ENCODE assay signal across 19 cellular contexts in genomic region chr14:23090254-23090636, GRCh38. TPM values are rescaled to one million over a fixed set of nuclear protein-coding genes. Genes with fewer than 3 reads are reported as not detected.
A peak's percentile ranks its signal among the peaks of the same experiment; 100 is the strongest.
DNase-seq lines count a peak whose midpoint lies in the region; ATAC-seq and TF ChIP-seq lines count a peak whose summit lies in the region.
"Had no signal": no experiment of that assay in that cellular context is flagged by ENCODE, and none has a peak within 500 bp of the region (broad histone marks: within the 10 kb centered on the region; RNA-seq: fewer than 3 reads in every experiment).

No MANE protein-coding gene starts in this region.

- no peak for DNase-seq in activated naive CD8-positive, alpha-beta T cell treated with anti-CD3 and anti-CD28 coated beads, Interleukin-2, amount 50 U/mL, for 24 hours
- DNase-seq in LNCaP clone FGC (ENCODE audit: low read depth) (peak; percentile 92), neural crest cell (ENCODE audit: low read depth, low spot score) (no peak), ureter (ENCODE audit: low spot score) (no peak), caudate nucleus (lab: John Stamatoyannopoulos, UW) (no peak)
- DNase-seq: ACHN, C1 segment of cervical spinal cord, KG1, MV-4-11, NCI-H187, NCI-H345, NCI-H524 treated with DMSO at 0.1 percent for 48 hours, PC-3, RPMI8226, SHP77 treated with DMSO at 0.1 percent for 48 hours had no signal

- H3K27me3 Mint-ChIP-seq in activated naive CD8-positive, alpha-beta T cell: no peaks in the 10 kb centered on the region
- no peaks in the 10 kb centered on the region for H3K27me3 Mint-ChIP-seq in activated naive CD8-positive, alpha-beta T cell treated with anti-CD3 and anti-CD28 coated beads, Interleukin-2, amount 50 U/mL, for 24 hours
- no peaks in the 10 kb centered on the region for H3K27me3 Mint-ChIP-seq in dendritic cell treated with granulocyte-macrophage colony-stimulating factor and Interleukin-4, amounts not matched to agents 40 ng/mL and 50 ng/mL, for 4 days
- H3K27me3 Mint-ChIP-seq in neural crest cell (ENCODE audit: low read depth): no peaks in the 10 kb centered on the region

- intact Hi-C loops in dendritic cell treated with granulocyte-macrophage colony-stimulating factor and Interleukin-4, amounts not matched to agents 40 ng/mL and 50 ng/mL, for 4 days (cut with micrococcal nuclease): no loop called here

- H3K27ac ChIP-seq in caudate nucleus (ENCODE audit: low read depth, low read length): no peak overlapping the region

- H3K36me3 Mint-ChIP-seq in activated naive CD8-positive, alpha-beta T cell: peaks cover 30% of the 10 kb centered on the region
- H3K36me3 Mint-ChIP-seq in activated naive CD8-positive, alpha-beta T cell treated with anti-CD3 and anti-CD28 coated beads, Interleukin-2, amount 50 U/mL, for 24 hours (ENCODE audit: low read depth): peaks cover 55% of the 10 kb centered on the region
- H3K36me3 Mint-ChIP-seq in dendritic cell treated with granulocyte-macrophage colony-stimulating factor and Interleukin-4, amounts not matched to agents 40 ng/mL and 50 ng/mL, for 4 days (ENCODE audit: low read depth): peaks cover 81% of the 10 kb centered on the region
- H3K36me3 Mint-ChIP-seq in neural crest cell (ENCODE audit: low read depth): peaks cover 9% of the 10 kb centered on the region

- H3K4me3 ChIP-seq in LNCaP clone FGC (ENCODE audit: low read depth, low read length): peak overlapping the region; percentile 6; the same call in 1 of the 2 replicates

- H3K4me1 Mint-ChIP-seq in activated naive CD8-positive, alpha-beta T cell (ENCODE audit: low read depth): peaks cover 60% of the 10 kb centered on the region
- H3K4me1 Mint-ChIP-seq in activated naive CD8-positive, alpha-beta T cell treated with anti-CD3 and anti-CD28 coated beads, Interleukin-2, amount 50 U/mL, for 24 hours: peaks cover 56% of the 10 kb centered on the region
- H3K4me1 Mint-ChIP-seq in dendritic cell treated with granulocyte-macrophage colony-stimulating factor and Interleukin-4, amounts not matched to agents 40 ng/mL and 50 ng/mL, for 4 days (ENCODE audit: low read depth): peaks cover 68% of the 10 kb centered on the region
- peaks cover 6% of the 10 kb centered on the region for H3K4me1 Mint-ChIP-seq in neural crest cell

- H3K9me3 Mint-ChIP-seq in activated naive CD8-positive, alpha-beta T cell (ENCODE audit: low read depth): no peaks in the 10 kb centered on the region
- no peaks in the 10 kb centered on the region for H3K9me3 Mint-ChIP-seq in activated naive CD8-positive, alpha-beta T cell treated with anti-CD3 and anti-CD28 coated beads, Interleukin-2, amount 50 U/mL, for 24 hours
- no peaks in the 10 kb centered on the region for H3K9me3 Mint-ChIP-seq in dendritic cell treated with granulocyte-macrophage colony-stimulating factor and Interleukin-4, amounts not matched to agents 40 ng/mL and 50 ng/mL, for 4 days
- no peaks in the 10 kb centered on the region for H3K9me3 Mint-ChIP-seq in neural crest cell

- peak overlapping the region; percentile 58 for H3K27ac Mint-ChIP-seq in activated naive CD8-positive, alpha-beta T cell
- H3K27ac Mint-ChIP-seq in activated naive CD8-positive, alpha-beta T cell treated with anti-CD3 and anti-CD28 coated beads, Interleukin-2, amount 50 U/mL, for 24 hours: no peak overlapping the region
- peak overlapping the region; percentile 44 for H3K27ac Mint-ChIP-seq in dendritic cell treated with granulocyte-macrophage colony-stimulating factor and Interleukin-4, amounts not matched to agents 40 ng/mL and 50 ng/mL, for 4 days
- H3K27ac Mint-ChIP-seq in neural crest cell (ENCODE audit: unreplicated experiment): no peak overlapping the region

- no peak for TF ChIP-seq CTCF in LNCaP clone FGC (IDR thresholded peaks at IDR 0.05; ENCODE audit: control insufficient read depth, extremely low read depth, insufficient read depth)
- TF ChIP-seq CTCF in neural crest cell (conservative IDR thresholded peaks at IDR 0.05): no peak

- ATAC-seq in activated naive CD8-positive, alpha-beta T cell treated with anti-CD3 and anti-CD28 coated beads, Interleukin-2, amount 50 U/mL, for 24 hours: no peak
- ATAC-seq in HG02571 (IDR thresholded peaks at IDR 0.05; ENCODE audit: unreplicated experiment): no peak
- ATAC-seq: PC-3 had no signal

- no peak overlapping the region for H3K4me3 Mint-ChIP-seq in activated naive CD8-positive, alpha-beta T cell
- no peak overlapping the region for H3K4me3 Mint-ChIP-seq in activated naive CD8-positive, alpha-beta T cell treated with anti-CD3 and anti-CD28 coated beads, Interleukin-2, amount 50 U/mL, for 24 hours
- no peak overlapping the region for H3K4me3 Mint-ChIP-seq in dendritic cell treated with granulocyte-macrophage colony-stimulating factor and Interleukin-4, amounts not matched to agents 40 ng/mL and 50 ng/mL, for 4 days
- peak overlapping the region; percentile 4 for H3K4me3 Mint-ChIP-seq in neural crest cell

RNA-seq across cellular contexts. Expression of gene ACIN1, which starts 4.7 kb away (rescaled TPM):
- total RNA-seq in neural crest cell: 350 and 352 TPM in 2 replicates
- total RNA-seq in ureter: 229 TPM

RNA-seq across cellular contexts. Expression of gene C14orf119, which starts 5.1 kb away (rescaled TPM):
- 46.1 and 48.6 TPM in 2 replicates for total RNA-seq in neural crest cell
- 40.2 TPM for total RNA-seq in ureter

RNA-seq across cellular contexts. Expression of gene CIROP, which starts 14.5 kb away (rescaled TPM):
- total RNA-seq in neural crest cell (not detected in 2 replicates), ureter (not detected)
- total RNA-seq: H1, PC-3 had no signal

RNA-seq across cellular contexts. Expression of gene CEBPE, which starts 28.8 kb away (rescaled TPM):
- total RNA-seq in neural crest cell (not detected in 2 replicates), ureter (not detected)
- total RNA-seq: H1, PC-3 had no signal

RNA-seq across cellular contexts. Expression of gene CDH24, which starts 32.9 kb away (rescaled TPM):
- total RNA-seq in neural crest cell (33.7 and 37.2 TPM in 2 replicates), ureter (3.7 TPM)

Comparison
In these comparisons a context has a peak if more than half of its experiments do, and no peak if none do; other contexts are left out.
1. H3K27ac Mint-ChIP-seq: peak in activated naive CD8-positive, alpha-beta T cell (single experiment) and dendritic cell treated with granulocyte-macrophage colony-stimulating factor and Interleukin-4, amounts not matched to agents 40 ng/mL and 50 ng/mL, for 4 days (single experiment); none in activated naive CD8-positive, alpha-beta T cell treated with anti-CD3 and anti-CD28 coated beads, Interleukin-2, amount 50 U/mL, for 24 hours (single experiment) and neural crest cell (single experiment).